15 cellular contexts compared by ENCODE assay signal in genomic region chr6:11272491-11273192, GRCh38. TPM values are rescaled to one million over a fixed set of nuclear protein-coding genes. Genes with fewer than 3 reads are reported as not detected.
A peak's percentile ranks its signal among the peaks of the same experiment; 100 is the strongest.
DNase-seq lines count a peak whose midpoint lies in the region; ATAC-seq, FAIRE-seq and TF ChIP-seq lines count a peak whose summit lies in the region.
"Had no signal": no experiment of that assay in that cellular context is flagged by ENCODE, and none has a peak within 500 bp of the region (broad histone marks: within the 10 kb centered on the region; RNA-seq: fewer than 3 reads in every experiment).

No MANE protein-coding gene starts in this region.

- H3K36me3 ChIP-seq in small intestine (ENCODE audit: control insufficient read depth in 2 of 2, insufficient read depth in 2 of 2, low read length in 2 of 2) (no peaks in the 10 kb centered on the region), gastrocnemius medialis (no peaks in the 10 kb centered on the region), ovary (no peaks in the 10 kb centered on the region)
- H3K36me3 ChIP-seq: ascending aorta, thoracic aorta had no signal

- H3K27me3 ChIP-seq in small intestine (ENCODE audit: control insufficient read depth in 2 of 2, insufficient read depth in 2 of 2, low read length in 2 of 2) (no peaks in the 10 kb centered on the region), gastrocnemius medialis (no peaks in the 10 kb centered on the region), ovary (no peaks in the 10 kb centered on the region)
- H3K27me3 ChIP-seq: ascending aorta had no signal

- TF ChIP-seq POLR2A in gastrocnemius medialis (IDR thresholded peaks at IDR 0.05) (no peak), ovary (IDR thresholded peaks at IDR 0.05) (no peak)

- H3K4me1 ChIP-seq in small intestine (ENCODE audit: control insufficient read depth in 2 of 2, insufficient read depth in 1 of 2, low read depth in 1 of 2, low read length in 1 of 2) (peaks cover 23 to 24% of the 10 kb centered on the region in 2 donors), gastrocnemius medialis (no peaks in the 10 kb centered on the region), ovary (ENCODE audit: insufficient read depth) (peaks cover 21% of the 10 kb centered on the region)

- H3K4me3 ChIP-seq in small intestine (ENCODE audit: low read depth in 1 of 2, low read length in 2 of 2) (no peak overlapping the region), gastrocnemius medialis (no peak overlapping the region), ovary (no peak overlapping the region)
- H3K4me3 ChIP-seq: ascending aorta, thoracic aorta had no signal

- in situ Hi-C loops in gastrocnemius medialis (cut with MboI; ENCODE audit: low sequenced_read_pairs in 4 of 4) = no loop called here

- intact Hi-C loops in left ventricle myocardium superior (cut with micrococcal nuclease) = no loop called here
- intact Hi-C loops in gastrocnemius medialis (cut with DNase I; ENCODE audit: low total_unique reads) = no loop called here
- intact Hi-C loops in ovary (cut with DNase I) = no loop called here

- TF ChIP-seq CTCF in gastrocnemius medialis (IDR thresholded peaks at IDR 0.05 in 4 of 5, conservative IDR thresholded peaks at IDR 0.05 in 1 of 5) (no peak), ovary (IDR thresholded peaks at IDR 0.05) (no peak)

- H3K9me3 ChIP-seq in small intestine (ENCODE audit: control insufficient read depth, low read depth) (no peaks in the 10 kb centered on the region), gastrocnemius medialis (no peaks in the 10 kb centered on the region), ovary (no peaks in the 10 kb centered on the region)
- H3K9me3 ChIP-seq: ascending aorta, thoracic aorta had no signal

- DNase-seq in Daoy (ENCODE audit: low read depth) (peak; percentile 68), NCI-H2196 treated with DMSO at 0.1 percent for 48 hours (lab: John Stamatoyannopoulos, UW; ENCODE audit: unreplicated experiment) (peak; percentile 6), left ventricle myocardium superior (no peak), small intestine (peak; percentile 97), gastrocnemius medialis (no peak), ovary (no peak), NCI-H2107 (lab: John Stamatoyannopoulos, UW) (no peak)
- DNase-seq: activated CD4-positive, alpha-beta memory T cell treated with anti-CD3 and anti-CD28 coated beads, Interleukin-2, amount 10 ng/mL, durations not matched to agents 7 days and 5 days; C1 segment of cervical spinal cord; GDM1; HFFc6; NCI-H1930 had no signal

- H3K27ac ChIP-seq in small intestine (ENCODE audit: low read depth in 1 of 2, low read length in 1 of 2) (peak overlapping the region; percentile 39 to 65), gastrocnemius medialis (no peak overlapping the region), ovary (no peak overlapping the region)
- H3K27ac ChIP-seq: thoracic aorta had no signal

- FAIRE-seq in small intestine (lab: Jason Lieb, UNC) = no peak
- FAIRE-seq: TTC549 had no signal

- ATAC-seq in left ventricle myocardium superior = peak; percentile 66
- no peak for ATAC-seq in gastrocnemius medialis

- 45 to 51% (median 45%) methylated on average over 11 of the region's 11 CpGs for WGBS in small intestine, 3 donors
- WGBS in ovary, 3 donors = 24 to 37% (median 36%) methylated on average over 11 of the region's 11 CpGs

- TF ChIP-seq EP300 in ovary (IDR thresholded peaks at IDR 0.05) = no peak

RNA-seq across cellular contexts. Expression of gene NEDD9, which starts 40.2 kb away (rescaled TPM):
- 20.5 and 21.8 TPM in 2 replicates for total RNA-seq in Daoy (2014; rRNA removed; shearing (Covaris generic))
- 31.1 TPM for total RNA-seq in left ventricle myocardium superior
- polyA plus RNA-seq in small intestine = 10 to 100 TPM; 13.6 to 15.1 (median 14.9) TPM
- total RNA-seq in gastrocnemius medialis = 10 to 100 TPM; 19.8 to 49.4 (median 35.6) TPM
- total RNA-seq in ovary = 10 to 100 TPM in 5 of 7 donors, 1 to 10 TPM in 2; 5.0 to 49.4 (median 17.4) TPM
- polyA plus RNA-seq in ovary = 10 to 100 TPM in 1 of 2 donors, 1 to 10 TPM in 1; 8.7 to 13.7 TPM

Comparison
In these comparisons a context has a peak if more than half of its experiments do, and no peak if none do; other contexts are left out.
1. DNase-seq: peak in Daoy (single experiment), NCI-H2196 treated with DMSO at 0.1 percent for 48 hours (single experiment) and small intestine (single experiment); none in left ventricle myocardium superior (single experiment), gastrocnemius medialis (0 of 2), ovary (0 of 5) and NCI-H2107 (single experiment).
2. H3K27ac ChIP-seq: peak in small intestine (2 of 2); none in gastrocnemius medialis (0 of 4) and ovary (0 of 2).